In the genomic region with DNA sequence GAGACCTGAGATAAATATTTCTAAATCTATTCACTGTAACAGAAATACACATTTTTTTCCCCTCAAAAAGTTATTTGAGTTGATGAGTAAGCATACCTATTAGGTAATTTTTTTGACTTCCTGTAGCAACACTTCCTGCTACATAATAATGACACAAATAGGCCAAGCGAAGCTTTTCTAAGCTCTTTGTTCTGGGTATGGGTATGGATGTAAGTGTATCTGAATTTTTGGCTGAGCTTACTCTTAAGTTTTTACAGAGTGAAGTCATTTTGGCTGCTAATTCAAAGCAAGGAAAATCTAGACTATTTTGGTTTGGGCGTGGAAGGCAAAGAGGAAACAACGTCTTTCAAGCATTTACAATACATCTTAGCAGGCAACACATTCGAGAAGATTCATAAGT, we compare ENCODE assay signal across 21 cellular contexts.
DNase-seq lines count a peak whose midpoint lies in the region; ATAC-seq and TF ChIP-seq lines count a peak whose summit lies in the region.
"Had no signal": no experiment of that assay in that cellular context is flagged by ENCODE, and none has a peak within 500 bp of the region (broad histone marks: within the 10 kb centered on the region; RNA-seq: fewer than 3 reads in every experiment).

No MANE protein-coding gene starts in this region.

- H3F3A ChIP-seq in SK-N-SH (replicated peaks; ENCODE audit: insufficient read depth), result no peaks in the 10 kb centered on the region

- no peak overlapping the region for H3K27ac ChIP-seq in SK-N-SH (ENCODE audit: low read depth in 2 of 2, low read length in 1 of 2)
- peak overlapping the region; percentile 64 for H3K27ac ChIP-seq in RWPE2 (ENCODE audit: poor library complexity, severe bottlenecking)
- no peak overlapping the region for H3K27ac ChIP-seq in RWPE1
- H3K27ac ChIP-seq: hepatocyte, uterus, VCaP had no signal

- no peak for TF ChIP-seq CTCF in SK-N-SH (IDR thresholded peaks at IDR 0.05)
- no peak for TF ChIP-seq CTCF in RWPE2 (IDR thresholded peaks at IDR 0.05; ENCODE audit: poor library complexity, severe bottlenecking)
- TF ChIP-seq CTCF in RWPE1 (conservative IDR thresholded peaks at IDR 0.05; ENCODE audit: low read depth), result no peak

- no peak for ATAC-seq in SK-N-SH treated with all-trans-retinoic acid at 6 μM for 48 hours
- ATAC-seq in RWPE2 (ENCODE audit: low read depth), result peak; percentile 82
- peak; percentile 72 for ATAC-seq in esophagus mucosa
- ATAC-seq: effector memory CD8-positive, alpha-beta T cell; T-helper 17 cell had no signal

- CTCF ChIA-PET in SK-N-SH (lab: Yijun Ruan, JAX) (no interaction called here), RWPE1 (lab: Yijun Ruan, JAX) (interaction anchor here (0.6 to 0.8 kb wide), 2 partner anchors 330 to 901 kb away, joined by 3 to 4 read pairs; no protein-coding TSS in a partner anchor)

- POLR2A ChIA-PET in SK-N-SH (lab: Yijun Ruan, JAX), result no interaction called here
- POLR2A ChIA-PET in RWPE1 (lab: Yijun Ruan, JAX; ENCODE audit: low non-redundant PET), result no interaction called here

- H3K9ac ChIP-seq in SK-N-SH, result no peak overlapping the region

- H4K20me1 ChIP-seq in SK-N-SH (ENCODE audit: insufficient read depth), result no peaks in the 10 kb centered on the region

- no peaks in the 10 kb centered on the region for H3K79me2 ChIP-seq in SK-N-SH (ENCODE audit: insufficient read depth)
- H3K79me2 ChIP-seq: hepatocyte had no signal

- H3K36me3 ChIP-seq in SK-N-SH (replicated peaks in 1 of 2; ENCODE audit: control insufficient read depth in 1 of 2, insufficient read depth in 2 of 2, low read length in 1 of 2), result no peaks in the 10 kb centered on the region
- H3K36me3 ChIP-seq in RWPE2 (ENCODE audit: low read depth), result no peaks in the 10 kb centered on the region
- H3K36me3 ChIP-seq: HAP-1, uterus had no signal

- H3K4me3 ChIP-seq in SK-N-SH (ENCODE audit: low read depth in 2 of 2, low read length in 1 of 2) (no peak overlapping the region), RWPE2 (ENCODE audit: severe bottlenecking) (no peak overlapping the region)
- H3K4me3 ChIP-seq: HAP-1, hepatocyte, uterus had no signal

- DNase-seq in SK-N-SH (no peak), RWPE2 (ENCODE audit: low spot score) (no peak), pulmonary artery endothelial cell (ENCODE audit: low read depth, low spot score) (peak; percentile 54), amniotic stem cell (lab: John Stamatoyannopoulos, UW) (no peak), SK-N-DZ (ENCODE audit: low spot score) (no peak), RWPE1 (ENCODE audit: low spot score) (no peak)
- DNase-seq: activated CD4-positive, alpha-beta T cell treated with anti-CD3 and anti-CD28 coated beads, Interleukin-2, amount 50 U/mL, for 4 hours; amygdala; COR-L47; effector memory CD8-positive, alpha-beta T cell; NCI-H510A; nucleus accumbens; right cardiac atrium; SHP77 treated with DMSO at 0.1 percent for 48 hours; T-helper 17 cell; uterus had no signal

- H2AFZ ChIP-seq in SK-N-SH (ENCODE audit: low read depth), result 0 out of 2 replicates have a peak overlapping the region, but pooled peaks have one; percentile 44
- H2AFZ ChIP-seq: hepatocyte had no signal

- H3K27me3 ChIP-seq in SK-N-SH (ENCODE audit: insufficient read depth) (no peaks in the 10 kb centered on the region), RWPE2 (ENCODE audit: insufficient read depth, poor library complexity, severe bottlenecking) (no peaks in the 10 kb centered on the region)
- H3K27me3 ChIP-seq: hepatocyte, uterus had no signal

- H3K4me2 ChIP-seq in SK-N-SH, result no peak overlapping the region
- H3K4me2 ChIP-seq: hepatocyte had no signal

- WGBS in SK-N-SH (ENCODE audit: low lambda C conversion rate), result 4% methylated on average over 4 of the region's 4 CpGs

- H3K9me2 ChIP-seq in SK-N-SH, result no peaks in the 10 kb centered on the region

- H3K9me3 ChIP-seq in SK-N-SH (no peaks in the 10 kb centered on the region), RWPE2 (ENCODE audit: severe bottlenecking) (no peaks in the 10 kb centered on the region)
- H3K9me3 ChIP-seq: HAP-1, uterus had no signal

- no peak for TF ChIP-seq EP300 in SK-N-SH (IDR thresholded peaks at IDR 0.05; ENCODE audit: borderline replicate concordance in 1 of 2, low read depth in 1 of 2, low read length in 1 of 2)

- H3K4me1 ChIP-seq in SK-N-SH (ENCODE audit: control insufficient read depth in 1 of 2, insufficient read depth in 2 of 2, low read depth in 1 of 2, low read length in 1 of 2) (no peaks in the 10 kb centered on the region), RWPE2 (ENCODE audit: insufficient read depth, poor library complexity, severe bottlenecking) (peaks cover 7% of the 10 kb centered on the region)
- H3K4me1 ChIP-seq: HAP-1, uterus had no signal

- TF ChIP-seq RAD21 in SK-N-SH (IDR thresholded peaks at IDR 0.05; ENCODE audit: low read length), result no peak

TF ChIP-seq in SK-N-SH, 30 proteins besides CTCF, POLR2A, EP300 and RAD21:
- TF ChIP-seq POLR2AphosphoS5 (IDR thresholded peaks at IDR 0.05; ENCODE audit: low read depth, low read length) (no peak), CHD2 (IDR thresholded peaks at IDR 0.05; ENCODE audit: low read length, partially characterized antibody) (no peak), RXRA (IDR thresholded peaks at IDR 0.05; ENCODE audit: borderline replicate concordance, low read depth) (no peak), MEF2A (IDR thresholded peaks at IDR 0.05; ENCODE audit: borderline replicate concordance, low read depth) (no peak)

TF ChIP-seq in SK-N-SH treated with all-trans-retinoic acid at 6 μM for 48 hours, 23 proteins besides CTCF, POLR2A, EP300 and RAD21:
- TF ChIP-seq, protein P1, sequence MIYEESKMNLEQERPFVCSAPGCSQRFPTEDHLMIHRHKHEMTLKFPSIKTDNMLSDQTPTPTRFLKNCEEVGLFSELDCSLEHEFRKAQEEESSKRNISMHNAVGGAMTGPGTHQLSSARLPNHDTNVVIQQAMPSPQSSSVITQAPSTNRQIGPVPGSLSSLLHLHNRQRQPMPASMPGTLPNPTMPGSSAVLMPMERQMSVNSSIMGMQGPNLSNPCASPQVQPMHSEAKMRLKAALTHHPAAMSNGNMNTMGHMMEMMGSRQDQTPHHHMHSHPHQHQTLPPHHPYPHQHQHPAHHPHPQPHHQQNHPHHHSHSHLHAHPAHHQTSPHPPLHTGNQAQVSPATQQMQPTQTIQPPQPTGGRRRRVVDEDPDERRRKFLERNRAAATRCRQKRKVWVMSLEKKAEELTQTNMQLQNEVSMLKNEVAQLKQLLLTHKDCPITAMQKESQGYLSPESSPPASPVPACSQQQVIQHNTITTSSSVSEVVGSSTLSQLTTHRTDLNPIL (CRISPR knock-in tag; IDR thresholded peaks at IDR 0.05; ENCODE audit: low read depth), result no peak
- TF ChIP-seq ISL1 (CRISPR knock-in tag; IDR thresholded peaks at IDR 0.05) (no peak), ESRRG (CRISPR knock-in tag; IDR thresholded peaks at IDR 0.05) (no peak), PPARA (CRISPR knock-in tag; IDR thresholded peaks at IDR 0.05; ENCODE audit: borderline replicate concordance) (no peak), ZNF565 (CRISPR knock-in tag; conservative IDR thresholded peaks at IDR 0.05; ENCODE audit: low read depth) (no peak), SNAI2 (CRISPR knock-in tag; IDR thresholded peaks at IDR 0.05) (no peak), ZNF8 (CRISPR knock-in tag; IDR thresholded peaks at IDR 0.05) (no peak), TCF4 (CRISPR knock-in tag; IDR thresholded peaks at IDR 0.05; ENCODE audit: borderline replicate concordance) (no peak), OSR1 (CRISPR knock-in tag; IDR thresholded peaks at IDR 0.05) (no peak), ZFP30 (CRISPR knock-in tag; IDR thresholded peaks at IDR 0.05) (no peak)
- TF ChIP-seq, protein P2, sequence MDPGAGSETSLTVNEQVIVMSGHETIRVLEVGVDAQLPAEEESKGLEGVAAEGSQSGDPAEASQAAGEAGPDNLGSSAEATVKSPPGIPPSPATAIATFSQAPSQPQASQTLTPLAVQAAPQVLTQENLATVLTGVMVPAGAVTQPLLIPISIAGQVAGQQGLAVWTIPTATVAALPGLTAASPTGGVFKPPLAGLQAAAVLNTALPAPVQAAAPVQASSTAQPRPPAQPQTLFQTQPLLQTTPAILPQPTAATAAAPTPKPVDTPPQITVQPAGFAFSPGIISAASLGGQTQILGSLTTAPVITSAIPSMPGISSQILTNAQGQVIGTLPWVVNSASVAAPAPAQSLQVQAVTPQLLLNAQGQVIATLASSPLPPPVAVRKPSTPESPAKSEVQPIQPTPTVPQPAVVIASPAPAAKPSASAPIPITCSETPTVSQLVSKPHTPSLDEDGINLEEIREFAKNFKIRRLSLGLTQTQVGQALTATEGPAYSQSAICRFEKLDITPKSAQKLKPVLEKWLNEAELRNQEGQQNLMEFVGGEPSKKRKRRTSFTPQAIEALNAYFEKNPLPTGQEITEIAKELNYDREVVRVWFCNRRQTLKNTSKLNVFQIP (CRISPR knock-in tag; IDR thresholded peaks at IDR 0.05; ENCODE audit: borderline replicate concordance, low read depth), result no peak
